31 cellular contexts compared by ENCODE assay signal in the genomic region with DNA sequence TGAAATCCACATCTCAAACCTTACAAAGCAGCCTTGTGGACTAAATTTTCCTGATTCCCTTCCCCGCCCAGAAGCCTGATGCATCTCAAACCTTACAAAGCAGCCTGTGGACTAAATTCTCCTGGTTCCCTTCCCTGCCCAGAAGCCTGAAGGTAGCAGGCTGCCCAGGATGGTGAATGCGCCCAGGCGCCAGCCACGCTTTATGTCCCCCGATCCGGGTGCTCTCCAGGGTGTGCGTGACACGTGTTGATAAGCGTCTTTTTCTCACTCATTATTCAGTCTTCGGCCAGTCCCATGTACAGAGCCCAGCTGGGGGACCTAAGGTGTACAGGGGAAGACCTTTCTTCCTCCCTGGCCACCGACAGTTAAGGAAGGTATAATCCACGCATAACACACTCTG. TPM values are rescaled to one million over a fixed set of nuclear protein-coding genes. Genes with fewer than 3 reads are reported as not detected.
"Had no signal": no experiment of that assay in that cellular context is flagged by ENCODE, and none has a peak within 500 bp of the region (broad histone marks: within the 10 kb centered on the region; RNA-seq: fewer than 3 reads in every experiment).

No MANE protein-coding gene starts in this region.

- H3K36me3 ChIP-seq: ovary had no signal

- H3K4me3 ChIP-seq: left ventricle myocardium inferior, lung, ovary, right atrium auricular region, tibial nerve had no signal

- H3K9me3 Mint-ChIP-seq: activated CD4-positive, alpha-beta memory T cell treated with anti-CD3 and anti-CD28 coated beads for 36 hours; activated CD4-positive, alpha-beta T cell treated with anti-CD3 and anti-CD28 coated beads, Interleukin-2, amount 10 ng/mL, durations not matched to agents 24 days and 14 days; activated naive CD4-positive, alpha-beta T cell treated with anti-CD3 and anti-CD28 coated beads, Interleukin-2, amount 10 ng/mL, durations not matched to agents 7 days and 5 days; central memory CD8-positive, alpha-beta T cell; dendritic cell treated with granulocyte-macrophage colony-stimulating factor and Interleukin-4, amounts not matched to agents 40 ng/mL and 50 ng/mL, for 4 days; natural killer cell treated with Interleukin-12 subunit alpha and Interleukin-12 subunit beta and Interleukin-15 and Interleukin-18, amount 100 ng/mL, for 72 hours had no signal

- H3K27me3 Mint-ChIP-seq: activated CD4-positive, alpha-beta memory T cell treated with anti-CD3 and anti-CD28 coated beads for 36 hours; activated CD4-positive, alpha-beta T cell treated with anti-CD3 and anti-CD28 coated beads, Interleukin-2, amount 10 ng/mL, durations not matched to agents 24 days and 14 days; central memory CD8-positive, alpha-beta T cell had no signal

- H3K36me3 Mint-ChIP-seq: natural killer cell treated with Interleukin-12 subunit alpha and Interleukin-12 subunit beta and Interleukin-15 and Interleukin-18, amount 100 ng/mL, for 72 hours had no signal

- H3K27ac ChIP-seq: left ventricle myocardium inferior, neutrophil, ovary, right atrium auricular region, tibial nerve, VCaP had no signal

- H3K9me3 ChIP-seq: left ventricle myocardium inferior, neutrophil, ovary, right atrium auricular region, tibial nerve had no signal

- H3K4me3 Mint-ChIP-seq: activated CD4-positive, alpha-beta memory T cell treated with anti-CD3 and anti-CD28 coated beads for 36 hours; activated CD4-positive, alpha-beta T cell treated with anti-CD3 and anti-CD28 coated beads, Interleukin-2, amount 10 ng/mL, durations not matched to agents 24 days and 14 days; activated naive CD4-positive, alpha-beta T cell treated with anti-CD3 and anti-CD28 coated beads, Interleukin-2, amount 10 ng/mL, durations not matched to agents 7 days and 5 days; central memory CD8-positive, alpha-beta T cell; dendritic cell treated with granulocyte-macrophage colony-stimulating factor and Interleukin-4, amounts not matched to agents 40 ng/mL and 50 ng/mL, for 4 days; natural killer cell treated with Interleukin-12 subunit alpha and Interleukin-12 subunit beta and Interleukin-15 and Interleukin-18, amount 100 ng/mL, for 72 hours had no signal

- DNase-seq: activated CD4-positive, alpha-beta memory T cell treated with anti-CD3 and anti-CD28 coated beads for 36 hours; activated CD4-positive, alpha-beta T cell treated with anti-CD3 and anti-CD28 coated beads, Interleukin-2, amount 10 ng/mL, durations not matched to agents 24 days and 14 days; activated CD4-positive, CD25-positive, alpha-beta regulatory T cell treated with anti-CD3 and anti-CD28 coated beads, Interleukin-2, amount 50 U/mL, for 72 hours; activated CD8-positive, alpha-beta memory T cell treated with anti-CD3 and anti-CD28 coated beads, Interleukin-2, amount 50 U/mL, for 4 hours; activated gamma-delta T cell; activated naive CD4-positive, alpha-beta T cell treated with anti-CD3 and anti-CD28 coated beads, Interleukin-2, amount 10 ng/mL, durations not matched to agents 7 days and 5 days; activated T-cell treated with anti-CD3 and anti-CD28 coated beads, Interleukin-2, amount 50 U/mL, for 1 hour; effector CD4-positive, alpha-beta T cell; left ventricle myocardium inferior; mesendoderm; ovary; stimulated activated CD4-positive, alpha-beta T cell treated with anti-CD3 and anti-CD28 coated beads, Interleukin-15, amount 100 ng/mL, for 24 hours; stimulated activated CD4-positive, alpha-beta T cell treated with anti-CD3 and anti-CD28 coated beads, Interleukin-2, amount 100 ng/mL, for 24 hours; stimulated activated naive CD4-positive, alpha-beta T cell treated with Interleukin-2 at 50 U/mL for 16 hours; T-helper 9 cell had no signal

- H3K4me1 Mint-ChIP-seq: activated CD4-positive, alpha-beta T cell treated with anti-CD3 and anti-CD28 coated beads, Interleukin-2, amount 10 ng/mL, durations not matched to agents 24 days and 14 days; activated naive CD4-positive, alpha-beta T cell treated with anti-CD3 and anti-CD28 coated beads, Interleukin-2, amount 10 ng/mL, durations not matched to agents 7 days and 5 days had no signal

- H3K27me3 ChIP-seq: ovary, right atrium auricular region, tibial nerve had no signal

- FAIRE-seq: bronchial epithelial cell, endometrium, frontal cortex, islet of Langerhans, TTC549 had no signal

- H3K4me1 ChIP-seq: tibial nerve had no signal

- H3K27ac Mint-ChIP-seq: activated CD4-positive, alpha-beta memory T cell treated with anti-CD3 and anti-CD28 coated beads for 36 hours; activated CD4-positive, alpha-beta T cell treated with anti-CD3 and anti-CD28 coated beads, Interleukin-2, amount 10 ng/mL, durations not matched to agents 24 days and 14 days; activated naive CD4-positive, alpha-beta T cell treated with anti-CD3 and anti-CD28 coated beads, Interleukin-2, amount 10 ng/mL, durations not matched to agents 7 days and 5 days; dendritic cell treated with granulocyte-macrophage colony-stimulating factor and Interleukin-4, amounts not matched to agents 40 ng/mL and 50 ng/mL, for 4 days had no signal

RNA-seq across cellular contexts. Expression of a gene that starts 35.1 kb away (rescaled TPM):
- total RNA-seq: activated CD4-positive, alpha-beta T cell treated with anti-CD3 and anti-CD28 coated beads, Interleukin-2, amount 10 ng/mL, durations not matched to agents 24 days and 14 days; activated CD8-positive, alpha-beta memory T cell treated with anti-CD3 and anti-CD28 coated beads for 36 hours; myocyte; natural killer cell treated with Interleukin-12 subunit alpha and Interleukin-12 subunit beta and Interleukin-15 and Interleukin-18, amount 100 ng/mL, for 72 hours; T-helper 1 cell treated with Interleukin-12 subunit alpha and Interleukin-12 subunit beta and Interleukin-4 antibody, amounts not matched to agents 30 ng/mL and 1 ng/mL, for 36 hours had no signal
